ENCODE assay signal across 16 cellular contexts in genomic region chr3:157369712-157370447, GRCh38.
DNase-seq lines count a peak whose midpoint lies in the region; ATAC-seq and TF ChIP-seq lines count a peak whose summit lies in the region.
"Had no signal": no experiment of that assay in that cellular context is flagged by ENCODE, and none has a peak within 500 bp of the region (broad histone marks: within the 10 kb centered on the region; RNA-seq: fewer than 3 reads in every experiment).

No MANE protein-coding gene starts in this region.

- no peak overlapping the region for H3K27ac ChIP-seq in naive thymus-derived CD4-positive, alpha-beta T cell (ENCODE audit: low read depth, low read length)
- H3K27ac ChIP-seq in endodermal cell (ENCODE audit: low read depth, low read length), result no peak overlapping the region
- H3K27ac ChIP-seq: BLaER1 treated with 17β-estradiol and CSF1 and Interleukin-3, amounts not matched to agents 10 nM and 100 nM; epithelial cell of prostate had no signal

- no peaks in the 10 kb centered on the region for H3K9me3 ChIP-seq in naive thymus-derived CD4-positive, alpha-beta T cell (ENCODE audit: control insufficient read depth in 2 of 3, low read length in 3 of 3)
- peaks cover 7% of the 10 kb centered on the region for H3K9me3 ChIP-seq in endodermal cell (ENCODE audit: control insufficient read depth, low read length)
- H3K9me3 ChIP-seq: BLaER1 treated with 17β-estradiol and CSF1 and Interleukin-3, amounts not matched to agents 10 nM and 100 nM had no signal

- H3K27me3 ChIP-seq in naive thymus-derived CD4-positive, alpha-beta T cell (ENCODE audit: control insufficient read depth in 2 of 2, insufficient read depth in 2 of 2, low read length in 2 of 2), result no peaks in the 10 kb centered on the region
- no peaks in the 10 kb centered on the region for H3K27me3 ChIP-seq in endodermal cell (ENCODE audit: control insufficient read depth, insufficient read depth, low read length, poor library complexity, severe bottlenecking)
- H3K27me3 ChIP-seq: BLaER1 treated with 17β-estradiol and CSF1 and Interleukin-3, amounts not matched to agents 10 nM and 100 nM had no signal

- ATAC-seq in naive thymus-derived CD4-positive, alpha-beta T cell, result no peak
- ATAC-seq: GM23338 had no signal

- H3K4me3 Mint-ChIP-seq in osteocyte (ENCODE audit: unreplicated experiment), result no peak overlapping the region
- H3K4me3 Mint-ChIP-seq in naive thymus-derived CD4-positive, alpha-beta T cell, result no peak overlapping the region
- no peak overlapping the region for H3K4me3 Mint-ChIP-seq in activated naive CD4-positive, alpha-beta T cell treated with anti-CD3 and anti-CD28 coated beads for 36 hours
- no peak overlapping the region for H3K4me3 Mint-ChIP-seq in endodermal cell
- H3K4me3 Mint-ChIP-seq: activated CD4-positive, alpha-beta memory T cell treated with anti-CD3 and anti-CD28 coated beads, Interleukin-2, amount 10 ng/mL, durations not matched to agents 7 days and 5 days; GM23338 had no signal

- H3K36me3 Mint-ChIP-seq in osteocyte (ENCODE audit: unreplicated experiment), result no peaks in the 10 kb centered on the region
- H3K36me3 Mint-ChIP-seq in naive thymus-derived CD4-positive, alpha-beta T cell, result no peaks in the 10 kb centered on the region
- no peaks in the 10 kb centered on the region for H3K36me3 Mint-ChIP-seq in activated naive CD4-positive, alpha-beta T cell treated with anti-CD3 and anti-CD28 coated beads for 36 hours (ENCODE audit: low read depth)
- H3K36me3 Mint-ChIP-seq in endodermal cell (ENCODE audit: low read depth), result no peaks in the 10 kb centered on the region

- H3K4me1 Mint-ChIP-seq in osteocyte (ENCODE audit: unreplicated experiment), result peaks cover 40% of the 10 kb centered on the region
- H3K4me1 Mint-ChIP-seq in naive thymus-derived CD4-positive, alpha-beta T cell, result no peaks in the 10 kb centered on the region
- no peaks in the 10 kb centered on the region for H3K4me1 Mint-ChIP-seq in activated naive CD4-positive, alpha-beta T cell treated with anti-CD3 and anti-CD28 coated beads for 36 hours (ENCODE audit: low read depth)
- H3K4me1 Mint-ChIP-seq in endodermal cell, result peaks cover 19% of the 10 kb centered on the region
- H3K4me1 Mint-ChIP-seq: activated CD4-positive, alpha-beta memory T cell treated with anti-CD3 and anti-CD28 coated beads, Interleukin-2, amount 10 ng/mL, durations not matched to agents 7 days and 5 days had no signal

- no peaks in the 10 kb centered on the region for H3K4me1 ChIP-seq in naive thymus-derived CD4-positive, alpha-beta T cell (ENCODE audit: control insufficient read depth in 2 of 2, insufficient read depth in 2 of 2, low read length in 2 of 2)
- peaks cover 5% of the 10 kb centered on the region for H3K4me1 ChIP-seq in endodermal cell (ENCODE audit: control insufficient read depth, insufficient read depth, low read length)
- H3K4me1 ChIP-seq: BLaER1 treated with 17β-estradiol and CSF1 and Interleukin-3, amounts not matched to agents 10 nM and 100 nM had no signal

- CTCF ChIA-PET in naive thymus-derived CD4-positive, alpha-beta T cell (lab: Charles Lee), result no interaction called here
- CTCF ChIA-PET in activated naive CD4-positive, alpha-beta T cell treated with anti-CD3 and anti-CD28 coated beads for 36 hours (lab: Charles Lee), result no interaction called here

- TF ChIP-seq CTCF in osteocyte (IDR thresholded peaks at IDR 0.05), result no peak
- no peak for TF ChIP-seq CTCF in endodermal cell (conservative IDR thresholded peaks at IDR 0.05)

- peak; percentile 29 for DNase-seq in DMS 273 treated with DMSO at 0.1 percent for 48 hours (lab: John Stamatoyannopoulos, UW)
- DNase-seq in NCI-H69 (lab: John Stamatoyannopoulos, UW), result peak; percentile 79
- DNase-seq in fibroblast of peridontal ligament (ENCODE audit: extremely low read depth), result peak; percentile 54
- DNase-seq in osteocyte (ENCODE audit: extremely low spot score, unreplicated experiment), result no peak
- DNase-seq in naive thymus-derived CD4-positive, alpha-beta T cell, result no peak
- DNase-seq in iPS-NIHi11 (ENCODE audit: low spot score), result no peak
- DNase-seq in activated naive CD4-positive, alpha-beta T cell treated with anti-CD3 and anti-CD28 coated beads for 36 hours, result no peak
- DNase-seq in endodermal cell, result no peak
- DNase-seq: activated CD4-positive, alpha-beta memory T cell treated with anti-CD3 and anti-CD28 coated beads, Interleukin-2, amount 10 ng/mL, durations not matched to agents 7 days and 5 days; activated effector memory CD4-positive, alpha-beta T cell treated with anti-CD3 and anti-CD28 coated beads, Interleukin-2, amount 50 U/mL, for 16 hours; NCI-H510A treated with DMSO at 0.1 percent for 48 hours; stimulated activated CD4-positive, alpha-beta T cell treated with anti-CD3 and anti-CD28 coated beads, Interleukin-4, amount 100 ng/mL, for 1 hour; stimulated activated naive CD4-positive, alpha-beta T cell treated with Interleukin-2 at 50 U/mL for 16 hours had no signal

- H3K4me3 ChIP-seq in naive thymus-derived CD4-positive, alpha-beta T cell (ENCODE audit: low read length), result no peak overlapping the region
- no peak overlapping the region for H3K4me3 ChIP-seq in endodermal cell (ENCODE audit: low read length)
- H3K4me3 ChIP-seq: BLaER1 treated with 17β-estradiol and CSF1 and Interleukin-3, amounts not matched to agents 10 nM and 100 nM; GM23338 had no signal

- H3K9me3 Mint-ChIP-seq in osteocyte (ENCODE audit: unreplicated experiment) (no peaks in the 10 kb centered on the region), endodermal cell (no peaks in the 10 kb centered on the region)
- peaks cover 0 to 2% (median 0%) of the 10 kb centered on the region in 11 donors for H3K9me3 Mint-ChIP-seq in naive thymus-derived CD4-positive, alpha-beta T cell
- no peaks in the 10 kb centered on the region for H3K9me3 Mint-ChIP-seq in activated naive CD4-positive, alpha-beta T cell treated with anti-CD3 and anti-CD28 coated beads for 36 hours
- H3K9me3 Mint-ChIP-seq: activated CD4-positive, alpha-beta memory T cell treated with anti-CD3 and anti-CD28 coated beads, Interleukin-2, amount 10 ng/mL, durations not matched to agents 7 days and 5 days; GM23338 had no signal

- H3K9ac ChIP-seq in endodermal cell (ENCODE audit: extremely low read depth, low read length, poor library complexity, severe bottlenecking), result no peak overlapping the region
- H3K9ac ChIP-seq: BLaER1 treated with 17β-estradiol and CSF1 and Interleukin-3, amounts not matched to agents 10 nM and 100 nM had no signal

- H3K27ac Mint-ChIP-seq in osteocyte (ENCODE audit: unreplicated experiment) (peak overlapping the region; percentile 82), endodermal cell (no peak overlapping the region)
- H3K27ac Mint-ChIP-seq in naive thymus-derived CD4-positive, alpha-beta T cell, result no peak overlapping the region
- no peak overlapping the region for H3K27ac Mint-ChIP-seq in activated naive CD4-positive, alpha-beta T cell treated with anti-CD3 and anti-CD28 coated beads for 36 hours
- H3K27ac Mint-ChIP-seq: activated CD4-positive, alpha-beta memory T cell treated with anti-CD3 and anti-CD28 coated beads, Interleukin-2, amount 10 ng/mL, durations not matched to agents 7 days and 5 days; GM23338 had no signal

- intact Hi-C loops in naive thymus-derived CD4-positive, alpha-beta T cell (cut with micrococcal nuclease), result no loop called here
- intact Hi-C loops in activated naive CD4-positive, alpha-beta T cell treated with anti-CD3 and anti-CD28 coated beads for 36 hours (cut with micrococcal nuclease), result no loop called here

- H3K27me3 Mint-ChIP-seq in osteocyte (ENCODE audit: unreplicated experiment) (no peaks in the 10 kb centered on the region), endodermal cell (ENCODE audit: insufficient read depth) (no peaks in the 10 kb centered on the region)
- H3K27me3 Mint-ChIP-seq in naive thymus-derived CD4-positive, alpha-beta T cell, result no peaks in the 10 kb centered on the region
- no peaks in the 10 kb centered on the region for H3K27me3 Mint-ChIP-seq in activated naive CD4-positive, alpha-beta T cell treated with anti-CD3 and anti-CD28 coated beads for 36 hours (ENCODE audit: low read depth)
- H3K27me3 Mint-ChIP-seq: activated CD4-positive, alpha-beta memory T cell treated with anti-CD3 and anti-CD28 coated beads, Interleukin-2, amount 10 ng/mL, durations not matched to agents 7 days and 5 days had no signal

- H3K36me3 ChIP-seq in naive thymus-derived CD4-positive, alpha-beta T cell (ENCODE audit: control insufficient read depth in 2 of 3, insufficient read depth in 3 of 3, low read length in 3 of 3), result no peaks in the 10 kb centered on the region
- no peaks in the 10 kb centered on the region for H3K36me3 ChIP-seq in endodermal cell (ENCODE audit: control insufficient read depth, insufficient read depth, low read length)
- H3K36me3 ChIP-seq: BLaER1 treated with 17β-estradiol and CSF1 and Interleukin-3, amounts not matched to agents 10 nM and 100 nM had no signal

- POLR2A ChIA-PET in naive thymus-derived CD4-positive, alpha-beta T cell (lab: Charles Lee), result no interaction called here

- WGBS in endodermal cell (ENCODE audit: insufficient coverage in 1 of 2, insufficient read length in 1 of 2), 2 experiments, result 33 to 67% methylated on average over 1 to 4 of the region's 4 CpGs

Comparison
In these comparisons a context has a peak if more than half of its experiments do, and no peak if none do; other contexts are left out.
1. DNase-seq: peak in DMS 273 treated with DMSO at 0.1 percent for 48 hours (single experiment), NCI-H69 (single experiment) and fibroblast of peridontal ligament (single experiment); none in osteocyte (single experiment), naive thymus-derived CD4-positive, alpha-beta T cell (0 of 9), iPS-NIHi11 (single experiment), activated naive CD4-positive, alpha-beta T cell treated with anti-CD3 and anti-CD28 coated beads for 36 hours (single experiment) and endodermal cell (single experiment).